Comparison of ENCODE assay signal across 19 cellular contexts in genomic region chr3:23895181-23895580, GRCh38. TPM values are rescaled to one million over a fixed set of nuclear protein-coding genes. Genes with fewer than 3 reads are reported as not detected.
A peak's percentile ranks its signal among the peaks of the same experiment; 100 is the strongest.
DNase-seq lines count a peak whose midpoint lies in the region; ATAC-seq and TF ChIP-seq lines count a peak whose summit lies in the region.
"Had no signal": no experiment of that assay in that cellular context is flagged by ENCODE, and none has a peak within 500 bp of the region (broad histone marks: within the 10 kb centered on the region; RNA-seq: fewer than 3 reads in every experiment).

No MANE protein-coding gene starts in this region.

- peaks cover 8% of the 10 kb centered on the region; the same call in 1 of the 2 replicates for H3K9me3 ChIP-seq in Caco-2
- no peaks in the 10 kb centered on the region for H3K9me3 ChIP-seq in upper lobe of right lung
- H3K9me3 ChIP-seq: A549 had no signal

- H3K27me3 ChIP-seq in Caco-2 (replicated peaks; ENCODE audit: control insufficient read depth, insufficient read depth, low read length) (no peaks in the 10 kb centered on the region), upper lobe of right lung (no peaks in the 10 kb centered on the region)

- DNase-seq in activated naive CD4-positive, alpha-beta T cell treated with anti-CD3 and anti-CD28 coated beads, Interleukin-2, amount 10 ng/mL, durations not matched to agents 7 days and 5 days: no peak
- no peak for DNase-seq in activated naive CD4-positive, alpha-beta T cell treated with anti-CD3 and anti-CD28 coated beads for 36 hours
- DNase-seq in Caco-2 (no peak), WTC11 (ENCODE audit: low spot score) (no peak), nephron progenitor cell (no peak), NCI-H748 (lab: John Stamatoyannopoulos, UW; ENCODE audit: unreplicated experiment) (no peak), upper lobe of right lung (no peak)
- DNase-seq in activated CD8-positive, alpha-beta memory T cell treated with anti-CD3 and anti-CD28 coated beads for 24 hours: no peak
- DNase-seq: AML-193; CD4-positive, alpha-beta T cell; DMS153; DMS79; GDM1; GM23248; HFFc6 had no signal

- H3K36me3 ChIP-seq in Caco-2 (ENCODE audit: control insufficient read depth, insufficient read depth, low read length): peaks cover 5% of the 10 kb centered on the region
- peaks cover 40% of the 10 kb centered on the region for H3K36me3 ChIP-seq in upper lobe of right lung

- H3K27me3 Mint-ChIP-seq in activated naive CD4-positive, alpha-beta T cell treated with anti-CD3 and anti-CD28 coated beads, Interleukin-2, amount 10 ng/mL, durations not matched to agents 7 days and 5 days: no peaks in the 10 kb centered on the region
- no peaks in the 10 kb centered on the region for H3K27me3 Mint-ChIP-seq in activated naive CD4-positive, alpha-beta T cell treated with anti-CD3 and anti-CD28 coated beads for 36 hours (ENCODE audit: low read depth)
- H3K27me3 Mint-ChIP-seq in Caco-2 (ENCODE audit: insufficient read depth, unreplicated experiment) (no peaks in the 10 kb centered on the region), WTC11 (ENCODE audit: low read depth) (no peaks in the 10 kb centered on the region), nephron progenitor cell (ENCODE audit: low read depth, poor library complexity) (no peaks in the 10 kb centered on the region)
- H3K27me3 Mint-ChIP-seq: CD4-positive, alpha-beta T cell had no signal

- no peaks in the 10 kb centered on the region for H3K4me1 Mint-ChIP-seq in activated naive CD4-positive, alpha-beta T cell treated with anti-CD3 and anti-CD28 coated beads, Interleukin-2, amount 10 ng/mL, durations not matched to agents 7 days and 5 days
- H3K4me1 Mint-ChIP-seq in activated naive CD4-positive, alpha-beta T cell treated with anti-CD3 and anti-CD28 coated beads for 36 hours (ENCODE audit: low read depth): no peaks in the 10 kb centered on the region
- H3K4me1 Mint-ChIP-seq in Caco-2 (ENCODE audit: low read depth, unreplicated experiment) (no peaks in the 10 kb centered on the region), WTC11 (peaks cover 21% of the 10 kb centered on the region), nephron progenitor cell (peaks cover 12% of the 10 kb centered on the region)

- H3K27ac Mint-ChIP-seq in activated naive CD4-positive, alpha-beta T cell treated with anti-CD3 and anti-CD28 coated beads, Interleukin-2, amount 10 ng/mL, durations not matched to agents 7 days and 5 days: peak overlapping the region; percentile 24
- H3K27ac Mint-ChIP-seq in activated naive CD4-positive, alpha-beta T cell treated with anti-CD3 and anti-CD28 coated beads for 36 hours: no peak overlapping the region
- H3K27ac Mint-ChIP-seq in Caco-2 (ENCODE audit: unreplicated experiment) (peak overlapping the region; percentile 48), WTC11 (peak overlapping the region; percentile 24; the same call in 1 of the 2 replicates), nephron progenitor cell (peak overlapping the region; percentile 30)
- H3K27ac Mint-ChIP-seq: CD4-positive, alpha-beta T cell had no signal

- POLR2A ChIA-PET in Caco-2 (lab: Charles Lee) (no interaction called here), WTC11 (lab: Charles Lee) (no interaction called here)

- H3K4me3 Mint-ChIP-seq in activated naive CD4-positive, alpha-beta T cell treated with anti-CD3 and anti-CD28 coated beads, Interleukin-2, amount 10 ng/mL, durations not matched to agents 7 days and 5 days: no peak overlapping the region
- H3K4me3 Mint-ChIP-seq in activated naive CD4-positive, alpha-beta T cell treated with anti-CD3 and anti-CD28 coated beads for 36 hours: no peak overlapping the region
- H3K4me3 Mint-ChIP-seq in Caco-2 (ENCODE audit: unreplicated experiment): no peak overlapping the region
- no peak overlapping the region for H3K4me3 Mint-ChIP-seq in WTC11
- no peak overlapping the region for H3K4me3 Mint-ChIP-seq in nephron progenitor cell
- H3K4me3 Mint-ChIP-seq: CD4-positive, alpha-beta T cell; HFFc6 had no signal

- no peaks in the 10 kb centered on the region for H3K9me3 Mint-ChIP-seq in activated naive CD4-positive, alpha-beta T cell treated with anti-CD3 and anti-CD28 coated beads, Interleukin-2, amount 10 ng/mL, durations not matched to agents 7 days and 5 days
- H3K9me3 Mint-ChIP-seq in activated naive CD4-positive, alpha-beta T cell treated with anti-CD3 and anti-CD28 coated beads for 36 hours: no peaks in the 10 kb centered on the region
- H3K9me3 Mint-ChIP-seq in Caco-2 (ENCODE audit: unreplicated experiment): peaks cover 11% of the 10 kb centered on the region
- H3K9me3 Mint-ChIP-seq in WTC11: peaks cover 19% of the 10 kb centered on the region
- peaks cover 35% of the 10 kb centered on the region for H3K9me3 Mint-ChIP-seq in nephron progenitor cell
- H3K9me3 Mint-ChIP-seq: CD4-positive, alpha-beta T cell; HFFc6 had no signal

- H3K27ac ChIP-seq in upper lobe of right lung: no peak overlapping the region
- H3K27ac ChIP-seq: 22Rv1, A549, C4-2B, GM23248 had no signal

- H3K4me1 ChIP-seq in Caco-2: no peaks in the 10 kb centered on the region
- no peaks in the 10 kb centered on the region for H3K4me1 ChIP-seq in upper lobe of right lung
- H3K4me1 ChIP-seq: A549 had no signal

- no TSS peak for BruUV-seq in Caco-2 (replicated peaks; lab: Mats Ljungman, UMichigan)

- H3K4me3 ChIP-seq in Caco-2 (ENCODE audit: low read depth, low read length) (no peak overlapping the region), upper lobe of right lung (no peak overlapping the region)
- H3K4me3 ChIP-seq: A549, GM23248 had no signal

- intact Hi-C loops in activated naive CD4-positive, alpha-beta T cell treated with anti-CD3 and anti-CD28 coated beads for 36 hours (cut with micrococcal nuclease): no loop called here
- intact Hi-C loops in Caco-2 (cut with micrococcal nuclease; ENCODE audit: unreplicated experiment) (no loop called here), upper lobe of right lung (cut with DNase I) (no loop called here)

- ATAC-seq in WTC11: no peak
- no peak for ATAC-seq in upper lobe of right lung
- ATAC-seq: HCT116 had no signal

- CTCF ChIA-PET in activated naive CD4-positive, alpha-beta T cell treated with anti-CD3 and anti-CD28 coated beads, Interleukin-2, amount 10 ng/mL, durations not matched to agents 7 days and 5 days (lab: Charles Lee): no interaction called here
- CTCF ChIA-PET in activated naive CD4-positive, alpha-beta T cell treated with anti-CD3 and anti-CD28 coated beads for 36 hours (lab: Charles Lee): no interaction called here
- CTCF ChIA-PET in Caco-2 (lab: Charles Lee) (no interaction called here), WTC11 (lab: Charles Lee) (no interaction called here)

- TF ChIP-seq CTCF in Caco-2 (IDR thresholded peaks at IDR 0.05; ENCODE audit: insufficient read depth in 1 of 2, low read depth in 1 of 2, low read length in 1 of 2, severe bottlenecking in 1 of 2, unreplicated experiment in 1 of 2) (no peak), WTC11 (IDR thresholded peaks at IDR 0.05) (no peak), nephron progenitor cell (IDR thresholded peaks at IDR 0.05) (no peak), upper lobe of right lung (IDR thresholded peaks at IDR 0.05) (no peak)

- H3K36me3 Mint-ChIP-seq in activated naive CD4-positive, alpha-beta T cell treated with anti-CD3 and anti-CD28 coated beads, Interleukin-2, amount 10 ng/mL, durations not matched to agents 7 days and 5 days: peaks cover 23% of the 10 kb centered on the region
- peaks cover 29% of the 10 kb centered on the region for H3K36me3 Mint-ChIP-seq in activated naive CD4-positive, alpha-beta T cell treated with anti-CD3 and anti-CD28 coated beads for 36 hours (ENCODE audit: low read depth)
- H3K36me3 Mint-ChIP-seq in Caco-2 (ENCODE audit: insufficient read depth, unreplicated experiment) (peaks cover 69% of the 10 kb centered on the region), WTC11 (peaks cover 59% of the 10 kb centered on the region), nephron progenitor cell (ENCODE audit: low read depth) (peaks cover 80% of the 10 kb centered on the region)

TF ChIP-seq in WTC11, 78 proteins besides CTCF, POLR2A, EP300 and RAD21 (continues in another document):
- TF ChIP-seq ATF3 (CRISPR knock-in tag; conservative IDR thresholded peaks at IDR 0.05) (no peak), ATF6 (CRISPR knock-in tag; IDR thresholded peaks at IDR 0.05) (no peak)

RNA-seq across cellular contexts. Expression of gene NKIRAS1, which starts 21.6 kb away (rescaled TPM):
- 1 to 10 TPM; 2.4 to 3.1 TPM for total RNA-seq in activated naive CD4-positive, alpha-beta T cell treated with anti-CD3 and anti-CD28 coated beads for 36 hours
- total RNA-seq in Caco-2 (2022): 6.6 and 6.8 TPM in 2 replicates
- 6.6 to 7.3 TPM (median 6.8 TPM) in 3 replicates for total RNA-seq in WTC11 (2021)
- total RNA-seq in upper lobe of right lung: 8.4 TPM

RNA-seq across cellular contexts. Expression of gene RPL15, which starts 21.8 kb away (rescaled TPM):
- 1,000 to 10,000 TPM; 2,861 to 2,959 TPM for total RNA-seq in activated naive CD4-positive, alpha-beta T cell treated with anti-CD3 and anti-CD28 coated beads for 36 hours
- 1,611 and 1,698 TPM in 2 replicates for total RNA-seq in Caco-2 (2022)
- total RNA-seq in WTC11 (2021): 2,428 to 2,870 TPM (median 2,865 TPM) in 3 replicates
- 1,404 TPM for total RNA-seq in upper lobe of right lung

RNA-seq across cellular contexts. Expression of gene NR1D2, which starts 49.9 kb away (rescaled TPM):
- total RNA-seq in activated naive CD4-positive, alpha-beta T cell treated with anti-CD3 and anti-CD28 coated beads for 36 hours: 1 to 10 TPM; 6.0 to 7.0 TPM
- total RNA-seq in Caco-2 (2022): 22.8 and 23.9 TPM in 2 replicates
- 17.0 to 18.8 TPM (median 18.4 TPM) in 3 replicates for total RNA-seq in WTC11 (2021)
- 62.1 TPM for total RNA-seq in upper lobe of right lung
